In genomic region chr12:111424189-111424792, GRCh38 we compare ENCODE assay signal across 12 cellular contexts. TPM values are rescaled to one million over a fixed set of nuclear protein-coding genes. Genes with fewer than 3 reads are reported as not detected.
DNase-seq lines count a peak whose midpoint lies in the region; ATAC-seq and TF ChIP-seq lines count a peak whose summit lies in the region.
"Had no signal": no experiment of that assay in that cellular context is flagged by ENCODE, and none has a peak within 500 bp of the region (broad histone marks: within the 10 kb centered on the region; RNA-seq: fewer than 3 reads in every experiment).

No MANE protein-coding gene starts in this region.

- H3K4me1 Mint-ChIP-seq in WTC11, result peaks cover 42% of the 10 kb centered on the region
- H3K4me1 Mint-ChIP-seq in stimulated activated naive B cell treated with anti-CD40 and anti-IgM and Interleukin-4, amounts not matched to agents 10 μg/mL and 1 μg/mL and 100 μg/mL, for 72 hours, result peaks cover 35 to 50% of the 10 kb centered on the region in 2 donors

- H3K9me3 ChIP-seq in left ventricle myocardium inferior (replicated peaks), result no peaks in the 10 kb centered on the region
- H3K9me3 ChIP-seq: prostate gland had no signal

- peak overlapping the region; percentile 36 for H3K4me3 ChIP-seq in left ventricle myocardium inferior
- H3K4me3 ChIP-seq: prostate gland had no signal

- CTCF ChIA-PET in WTC11 (lab: Charles Lee), result interaction anchor here (0.6 to 3.4 kb wide), 15 partner anchors 9 to 486 kb away, joined by 3 to 24 read pairs (median 6); no protein-coding TSS in a partner anchor

- peak overlapping the region; percentile 57 for H3K27ac Mint-ChIP-seq in WTC11
- peak overlapping the region; percentile 71 for H3K27ac Mint-ChIP-seq in stimulated activated naive B cell treated with anti-CD40 and anti-IgM and Interleukin-4, amounts not matched to agents 10 μg/mL and 1 μg/mL and 100 μg/mL, for 72 hours

- H3K4me1 ChIP-seq in left ventricle myocardium inferior, result peaks cover 100% of the 10 kb centered on the region
- H3K4me1 ChIP-seq: prostate gland had no signal

- TF ChIP-seq CTCF in WTC11 (IDR thresholded peaks at IDR 0.05) (no peak), left ventricle myocardium inferior (IDR thresholded peaks at IDR 0.05; ENCODE audit: borderline replicate concordance) (no peak)

- peak overlapping the region; percentile 97 for H3K27ac ChIP-seq in left ventricle myocardium inferior (replicated peaks)
- H3K27ac ChIP-seq: C4-2B, prostate gland had no signal

- no peaks in the 10 kb centered on the region for H3K27me3 Mint-ChIP-seq in WTC11 (ENCODE audit: low read depth)
- no peaks in the 10 kb centered on the region for H3K27me3 Mint-ChIP-seq in stimulated activated naive B cell treated with anti-CD40 and anti-IgM and Interleukin-4, amounts not matched to agents 10 μg/mL and 1 μg/mL and 100 μg/mL, for 72 hours

- no peaks in the 10 kb centered on the region for H3K9me3 Mint-ChIP-seq in WTC11
- no peaks in the 10 kb centered on the region for H3K9me3 Mint-ChIP-seq in stimulated activated naive B cell treated with anti-CD40 and anti-IgM and Interleukin-4, amounts not matched to agents 10 μg/mL and 1 μg/mL and 100 μg/mL, for 72 hours

- DNase-seq in Right ventricle myocardium inferior (ENCODE audit: missing footprints) (no peak), left cardiac atrium (no peak), WTC11 (ENCODE audit: low spot score) (no peak), left ventricle myocardium inferior (no peak), NCI-H526 treated with DMSO at 0.1 percent for 48 hours (lab: John Stamatoyannopoulos, UW) (no peak), SIG-M5 treated with dmso at 0.1 percent for 504 hours (lab: John Stamatoyannopoulos, UW; ENCODE audit: unreplicated experiment) (no peak)
- no peak for DNase-seq in stimulated activated naive B cell treated with anti-CD40 and anti-IgM and Interleukin-4, amounts not matched to agents 10 μg/mL and 1 μg/mL and 100 μg/mL, for 72 hours
- DNase-seq: anterior cingulate cortex; stimulated activated naive CD4-positive, alpha-beta T cell treated with Interleukin-2 at 50 U/mL for 16 hours had no signal

- POLR2A ChIA-PET in WTC11 (lab: Charles Lee), result interaction anchor here (1.0 kb wide), 1 partner anchor 11 kb away, joined by 3 read pairs; no protein-coding TSS in a partner anchor

- no peaks in the 10 kb centered on the region for H3K27me3 ChIP-seq in left ventricle myocardium inferior (ENCODE audit: low read depth)

- H3K36me3 ChIP-seq in left ventricle myocardium inferior, result peaks cover 29% of the 10 kb centered on the region
- H3K36me3 ChIP-seq: prostate gland had no signal

- intact Hi-C loops in Right ventricle myocardium inferior (cut with DNase I) (loop anchor here (2.0 kb wide), 1 partner anchor 13 kb away; no protein-coding TSS in a partner anchor), left cardiac atrium (cut with DNase I) (no loop called here), left ventricle myocardium inferior (cut with micrococcal nuclease) (no loop called here)

- ATAC-seq in Right ventricle myocardium inferior, result peak; percentile 46
- ATAC-seq in left cardiac atrium, result no peak
- ATAC-seq in WTC11, result no peak; the same call in 1 of the 2 replicates
- no peak for ATAC-seq in stimulated activated naive B cell treated with anti-CD40 and anti-IgM and Interleukin-4, amounts not matched to agents 10 μg/mL and 1 μg/mL and 100 μg/mL, for 72 hours (replicated peaks)
- ATAC-seq in GM18502 (IDR thresholded peaks at IDR 0.05; ENCODE audit: poor library complexity, unreplicated experiment), result no peak

- H3K4me3 Mint-ChIP-seq in WTC11, result no peak overlapping the region
- H3K4me3 Mint-ChIP-seq in stimulated activated naive B cell treated with anti-CD40 and anti-IgM and Interleukin-4, amounts not matched to agents 10 μg/mL and 1 μg/mL and 100 μg/mL, for 72 hours, result no peak overlapping the region

- peaks cover 17% of the 10 kb centered on the region for H3K36me3 Mint-ChIP-seq in WTC11
- H3K36me3 Mint-ChIP-seq in stimulated activated naive B cell treated with anti-CD40 and anti-IgM and Interleukin-4, amounts not matched to agents 10 μg/mL and 1 μg/mL and 100 μg/mL, for 72 hours, result peaks cover 18 to 47% of the 10 kb centered on the region in 2 donors

TF ChIP-seq in WTC11, 78 proteins besides CTCF, POLR2A, EP300 and RAD21:
- TF ChIP-seq MAX (CRISPR knock-in tag; IDR thresholded peaks at IDR 0.05) (no peak), MXD4 (CRISPR knock-in tag; IDR thresholded peaks at IDR 0.05; ENCODE audit: borderline replicate concordance) (no peak), FOXP4 (CRISPR knock-in tag; IDR thresholded peaks at IDR 0.05) (no peak), ZNF281 (CRISPR knock-in tag; IDR thresholded peaks at IDR 0.05) (no peak)

RNA-seq across cellular contexts. Expression of gene SH2B3, which starts 18.6 kb away (rescaled TPM):
- total RNA-seq in Right ventricle myocardium inferior (43.7 TPM), left cardiac atrium (10 to 100 TPM; 27.1 to 39.6 TPM), WTC11 (2021) (20.5 to 31.8 TPM (median 20.7 TPM) in 3 replicates), left ventricle myocardium inferior (50.5 TPM)

RNA-seq across cellular contexts. Expression of gene PHETA1, which starts 55.4 kb away (rescaled TPM):
- total RNA-seq in Right ventricle myocardium inferior, result 37.4 TPM
- total RNA-seq in left cardiac atrium, result 1 to 10 TPM; 7.8 to 8.8 TPM
- total RNA-seq in WTC11 (2021), result 12.4 to 18.6 TPM (median 14.9 TPM) in 3 replicates
- 29.8 TPM for total RNA-seq in left ventricle myocardium inferior
